In the genomic region with DNA sequence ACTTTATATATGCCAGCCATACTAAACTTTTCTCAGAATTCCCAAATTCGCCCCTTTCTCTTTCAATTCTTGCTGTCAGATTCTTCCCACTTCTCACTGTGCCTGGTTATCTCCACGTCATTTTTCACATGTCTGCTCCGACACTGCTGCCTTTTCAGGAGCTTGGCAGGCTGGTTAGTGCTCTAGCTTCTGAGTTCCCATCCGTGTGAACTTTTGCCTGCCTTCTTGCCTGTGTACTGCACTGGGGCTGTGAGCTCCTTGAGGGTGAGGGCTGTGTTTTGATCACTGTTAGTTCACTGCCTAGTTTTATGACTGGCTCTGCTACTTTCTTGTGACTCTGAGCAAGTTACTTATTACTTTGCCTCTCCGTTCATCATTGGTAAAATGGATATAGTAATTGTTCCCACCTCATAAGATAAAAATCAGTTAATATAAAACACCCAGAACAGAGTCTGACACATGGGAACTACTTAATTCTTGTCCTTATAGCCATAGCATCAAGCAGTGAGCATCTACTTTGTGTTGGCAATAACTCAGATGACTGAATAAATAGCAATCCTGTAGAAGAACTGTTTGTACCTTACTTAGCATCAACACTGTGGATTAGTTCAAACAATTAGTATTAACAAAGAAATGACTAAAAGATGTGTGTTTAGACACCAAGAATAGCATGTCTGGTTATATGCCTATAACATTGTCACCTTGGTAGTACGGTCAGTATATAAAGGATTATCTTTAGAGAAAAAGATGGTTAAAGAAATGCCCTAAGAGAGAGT, we compare ENCODE assay signal across 2 cellular contexts.
TF ChIP-seq lines count a peak whose summit lies in the region.

No MANE protein-coding gene starts in this region.

TF ChIP-seq in IMR-90, 13 proteins besides CTCF, POLR2A, EP300 and RAD21:
- TF ChIP-seq FOS (IDR thresholded peaks at IDR 0.05; ENCODE audit: low read depth, low read length), result no peak
- TF ChIP-seq CEBPB (IDR thresholded peaks at IDR 0.05; ENCODE audit: low read depth, low read length), result no peak
- TF ChIP-seq, protein P1, sequence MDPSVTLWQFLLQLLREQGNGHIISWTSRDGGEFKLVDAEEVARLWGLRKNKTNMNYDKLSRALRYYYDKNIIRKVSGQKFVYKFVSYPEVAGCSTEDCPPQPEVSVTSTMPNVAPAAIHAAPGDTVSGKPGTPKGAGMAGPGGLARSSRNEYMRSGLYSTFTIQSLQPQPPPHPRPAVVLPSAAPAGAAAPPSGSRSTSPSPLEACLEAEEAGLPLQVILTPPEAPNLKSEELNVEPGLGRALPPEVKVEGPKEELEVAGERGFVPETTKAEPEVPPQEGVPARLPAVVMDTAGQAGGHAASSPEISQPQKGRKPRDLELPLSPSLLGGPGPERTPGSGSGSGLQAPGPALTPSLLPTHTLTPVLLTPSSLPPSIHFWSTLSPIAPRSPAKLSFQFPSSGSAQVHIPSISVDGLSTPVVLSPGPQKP (IDR thresholded peaks at IDR 0.05; ENCODE audit: borderline replicate concordance, low read depth, low read length), result no peak
- no peak for TF ChIP-seq RFX5 (IDR thresholded peaks at IDR 0.05; ENCODE audit: low read depth, low read length)
- TF ChIP-seq CHD1 (IDR thresholded peaks at IDR 0.05; ENCODE audit: low read depth, low read length), result no peak
- TF ChIP-seq BHLHE40 (IDR thresholded peaks at IDR 0.05; ENCODE audit: low read depth, low read length), result no peak
- TF ChIP-seq RCOR1 (IDR thresholded peaks at IDR 0.05; ENCODE audit: insufficient replicate concordance, low read length), result no peak
- TF ChIP-seq NFE2L2 (IDR thresholded peaks at IDR 0.05; ENCODE audit: low read depth, low read length), result no peak
- TF ChIP-seq MAFK (IDR thresholded peaks at IDR 0.05; ENCODE audit: low read depth, low read length), result no peak
- TF ChIP-seq, protein P2, sequence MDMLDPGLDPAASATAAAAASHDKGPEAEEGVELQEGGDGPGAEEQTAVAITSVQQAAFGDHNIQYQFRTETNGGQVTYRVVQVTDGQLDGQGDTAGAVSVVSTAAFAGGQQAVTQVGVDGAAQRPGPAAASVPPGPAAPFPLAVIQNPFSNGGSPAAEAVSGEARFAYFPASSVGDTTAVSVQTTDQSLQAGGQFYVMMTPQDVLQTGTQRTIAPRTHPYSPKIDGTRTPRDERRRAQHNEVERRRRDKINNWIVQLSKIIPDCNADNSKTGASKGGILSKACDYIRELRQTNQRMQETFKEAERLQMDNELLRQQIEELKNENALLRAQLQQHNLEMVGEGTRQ (IDR thresholded peaks at IDR 0.05; ENCODE audit: low read depth, low read length), result no peak
- no peak for TF ChIP-seq SMC3 (IDR thresholded peaks at IDR 0.05; ENCODE audit: low read depth, low read length)
- TF ChIP-seq MAZ (IDR thresholded peaks at IDR 0.05; ENCODE audit: borderline replicate concordance, low read depth, low read length), result no peak
- no peak for TF ChIP-seq MXI1 (IDR thresholded peaks at IDR 0.05; ENCODE audit: borderline replicate concordance, low read depth, low read length)

TF ChIP-seq in GM12891, 5 proteins besides CTCF, POLR2A, EP300 and RAD21:
- TF ChIP-seq SPI1 (IDR thresholded peaks at IDR 0.05; ENCODE audit: low read depth, low read length), result no peak
- no peak for TF ChIP-seq PAX5 (IDR thresholded peaks at IDR 0.05; ENCODE audit: insufficient read depth, low read length, severe bottlenecking)
- TF ChIP-seq POU2F2 (IDR thresholded peaks at IDR 0.05; ENCODE audit: low read depth, low read length), result no peak
- no peak for TF ChIP-seq TAF1 (IDR thresholded peaks at IDR 0.05; ENCODE audit: low read depth, low read length)
- TF ChIP-seq POLR2AphosphoS5 (IDR thresholded peaks at IDR 0.05; ENCODE audit: low read depth, low read length), result no peak
TF ChIP-seq in GM12891: peak in this region for 0.
